9 cellular contexts compared by ENCODE assay signal in genomic region chr5:151740336-151740942, GRCh38. TPM values are rescaled to one million over a fixed set of nuclear protein-coding genes. Genes with fewer than 3 reads are reported as not detected.
A peak's percentile ranks its signal among the peaks of the same experiment; 100 is the strongest.
DNase-seq lines count a peak whose midpoint lies in the region; ATAC-seq and TF ChIP-seq lines count a peak whose summit lies in the region.
"Had no signal": no experiment of that assay in that cellular context is flagged by ENCODE, and none has a peak within 500 bp of the region (broad histone marks: within the 10 kb centered on the region; RNA-seq: fewer than 3 reads in every experiment).

No MANE protein-coding gene starts in this region.

- ATAC-seq in HG02870 (IDR thresholded peaks at IDR 0.05; ENCODE audit: unreplicated experiment) (peak; percentile 47), mucosa of descending colon (peak; percentile 77)
- ATAC-seq in activated CD8-positive, alpha-beta T cell treated with anti-CD3 and anti-CD28 coated beads, Interleukin-2, amount 10 ng/mL, durations not matched to agents 7 days and 5 days, result peak; percentile 75

- H3K27ac ChIP-seq in ACC112 (ENCODE audit: low read depth, low read length), result peak overlapping the region; percentile 91
- H3K27ac ChIP-seq in stomach, result peak overlapping the region in 4 of 5 donors; percentile 59 to 80 (median 72)

- H3K36me3 Mint-ChIP-seq in activated CD8-positive, alpha-beta T cell treated with anti-CD3 and anti-CD28 coated beads, Interleukin-2, amount 10 ng/mL, durations not matched to agents 7 days and 5 days (ENCODE audit: low read depth), result peaks cover 32% of the 10 kb centered on the region

- no peaks in the 10 kb centered on the region for H3K27me3 ChIP-seq in ACC112 (ENCODE audit: insufficient read depth, low read length)
- no peaks in the 10 kb centered on the region for H3K27me3 ChIP-seq in stomach

- POLR2A ChIA-PET in activated CD8-positive, alpha-beta T cell treated with anti-CD3 and anti-CD28 coated beads, Interleukin-2, amount 10 ng/mL, durations not matched to agents 7 days and 5 days (lab: Charles Lee), result interaction anchor here (1.3 to 1.5 kb wide), 2 partner anchors 30 to 82 kb away, joined by 3 to 6 read pairs; no protein-coding TSS in a partner anchor

- in situ Hi-C loops in GM13976 (cut with MboI; ENCODE audit: low sequenced_read_pairs, unreplicated experiment), result loop anchor here (5.0 kb wide), 1 partner anchor 78 kb away; no protein-coding TSS in a partner anchor

- no peak overlapping the region for H2AFZ ChIP-seq in ACC112 (ENCODE audit: low read length, unreplicated experiment)

- intact Hi-C loops in mucosa of descending colon (cut with DNase I, micrococcal nuclease), result loop anchor here (5.0 kb wide), 2 partner anchors 78 to 83 kb away; no protein-coding TSS in a partner anchor
- intact Hi-C loops in stomach (cut with DNase I; ENCODE audit: low total_unique reads), result loop anchor here (5.0 to 10.0 kb wide), 2 partner anchors 83 to 296 kb away; partner anchors contain the start of gene SLC36A1

- H3K4me1 Mint-ChIP-seq in activated CD8-positive, alpha-beta T cell treated with anti-CD3 and anti-CD28 coated beads, Interleukin-2, amount 10 ng/mL, durations not matched to agents 7 days and 5 days (ENCODE audit: low read depth), result peaks cover 18% of the 10 kb centered on the region

- H3K79me2 ChIP-seq in ACC112 (ENCODE audit: control insufficient read depth, insufficient read depth, low read length, unreplicated experiment), result peaks cover 3% of the 10 kb centered on the region

- whole genome bisulfite sequencing in stomach, 5 donors, result 14 to 27% (median 20%) methylated on average over 11 of the region's 11 CpGs

- H3K36me3 ChIP-seq in ACC112 (ENCODE audit: insufficient read depth, low read length) (no peaks in the 10 kb centered on the region), mucosa of descending colon (ENCODE audit: low read depth) (no peaks in the 10 kb centered on the region), stomach (peaks cover 5 to 43% (median 33%) of the 10 kb centered on the region in 4 donors)

- H3K27me3 Mint-ChIP-seq in activated CD8-positive, alpha-beta T cell treated with anti-CD3 and anti-CD28 coated beads, Interleukin-2, amount 10 ng/mL, durations not matched to agents 7 days and 5 days (ENCODE audit: low read depth), result no peaks in the 10 kb centered on the region
- H3K27me3 Mint-ChIP-seq: stimulated activated naive CD8-positive, alpha-beta T cell treated with anti-CD3 and anti-CD28 coated beads, Interleukin-15, Interleukin-2, amounts not matched to agents 100 ng/mL and 50 ng/mL, for 24 hours had no signal

- H3K9me3 Mint-ChIP-seq in activated CD8-positive, alpha-beta T cell treated with anti-CD3 and anti-CD28 coated beads, Interleukin-2, amount 10 ng/mL, durations not matched to agents 7 days and 5 days (ENCODE audit: insufficient read depth), result no peaks in the 10 kb centered on the region
- H3K9me3 Mint-ChIP-seq: stimulated activated naive CD8-positive, alpha-beta T cell treated with anti-CD3 and anti-CD28 coated beads, Interleukin-15, Interleukin-2, amounts not matched to agents 100 ng/mL and 50 ng/mL, for 24 hours had no signal

- TF ChIP-seq CTCF in GM13976 (IDR thresholded peaks at IDR 0.05; ENCODE audit: borderline replicate concordance, control extremely low read depth, extremely low read depth, insufficient read depth, missing control alignments), result peak; percentile 64
- peak; percentile 74 for TF ChIP-seq CTCF in mucosa of descending colon (IDR thresholded peaks at IDR 0.05)
- peak in 5 of 7 experiments; percentile 62 to 88 (median 81) for TF ChIP-seq CTCF in stomach (IDR thresholded peaks at IDR 0.05)

- H3K9me3 ChIP-seq in mucosa of descending colon (no peaks in the 10 kb centered on the region), stomach (no peaks in the 10 kb centered on the region)

- no peak overlapping the region for H3K27ac Mint-ChIP-seq in activated CD8-positive, alpha-beta T cell treated with anti-CD3 and anti-CD28 coated beads, Interleukin-2, amount 10 ng/mL, durations not matched to agents 7 days and 5 days
- H3K27ac Mint-ChIP-seq: stimulated activated naive CD8-positive, alpha-beta T cell treated with anti-CD3 and anti-CD28 coated beads, Interleukin-15, Interleukin-2, amounts not matched to agents 100 ng/mL and 50 ng/mL, for 24 hours had no signal

- no peak for TF ChIP-seq EP300 in stomach (IDR thresholded peaks at IDR 0.05)

- H3K4me3 ChIP-seq in ACC112 (ENCODE audit: low read depth, low read length) (peak overlapping the region; percentile 36), mucosa of descending colon (no peak overlapping the region), stomach (no peak overlapping the region)

- H3K4me1 ChIP-seq in ACC112 (ENCODE audit: control insufficient read depth, insufficient read depth, low read length, unreplicated experiment), result peaks cover 70% of the 10 kb centered on the region
- H3K4me1 ChIP-seq in mucosa of descending colon (ENCODE audit: low read depth), result no peaks in the 10 kb centered on the region
- peaks cover 10 to 26% (median 18%) of the 10 kb centered on the region in 4 donors for H3K4me1 ChIP-seq in stomach

- TF ChIP-seq POLR2A in stomach (IDR thresholded peaks at IDR 0.05), result no peak

- CTCF ChIA-PET in activated CD8-positive, alpha-beta T cell treated with anti-CD3 and anti-CD28 coated beads, Interleukin-2, amount 10 ng/mL, durations not matched to agents 7 days and 5 days (lab: Charles Lee), result interaction anchor here (0.8 to 10.4 kb wide), 20 partner anchors 8 to 91 kb away, joined by 3 to 127 read pairs (median 4); partner anchors contain the start of genes G3BP1 and SPARC

- no peak overlapping the region for H3K4me3 Mint-ChIP-seq in activated CD8-positive, alpha-beta T cell treated with anti-CD3 and anti-CD28 coated beads, Interleukin-2, amount 10 ng/mL, durations not matched to agents 7 days and 5 days
- H3K4me3 Mint-ChIP-seq: stimulated activated naive CD8-positive, alpha-beta T cell treated with anti-CD3 and anti-CD28 coated beads, Interleukin-15, Interleukin-2, amounts not matched to agents 100 ng/mL and 50 ng/mL, for 24 hours had no signal

- DNase-seq in GM13976 (ENCODE audit: low spot score) (peak; percentile 67), NCI-H2196 treated with DMSO at 0.1 percent for 48 hours (lab: John Stamatoyannopoulos, UW; ENCODE audit: unreplicated experiment) (peak; percentile 17), epidermal melanocyte (ENCODE audit: insufficient read length, low spot score) (peak; percentile 72), mucosa of descending colon (peak in 2 of 3 donors; percentile 54 to 63), stomach (peak; percentile 29)
- DNase-seq in activated CD8-positive, alpha-beta T cell treated with anti-CD3 and anti-CD28 coated beads, Interleukin-2, amount 10 ng/mL, durations not matched to agents 7 days and 5 days, result peak; percentile 66

RNA-seq across cellular contexts. Expression of gene ATOX1, which starts 18.0 kb away (rescaled TPM):
- total RNA-seq in activated CD8-positive, alpha-beta T cell treated with anti-CD3 and anti-CD28 coated beads, Interleukin-2, amount 10 ng/mL, durations not matched to agents 7 days and 5 days, result 10 to 100 TPM; 45.2 to 46.6 TPM
- total RNA-seq in mucosa of descending colon (10 to 100 TPM; 52.5 to 54.8 (median 53.6) TPM), stomach (10 to 100 TPM in 4 of 5 donors, not detected in 1; 24.6 to 80.6 (median 60.4) TPM)
- polyA plus RNA-seq in stomach, result 100 to 1,000 TPM; 111 to 177 (median 165) TPM

RNA-seq across cellular contexts. Expression of gene G3BP1, which starts 31.3 kb away (rescaled TPM):
- total RNA-seq in activated CD8-positive, alpha-beta T cell treated with anti-CD3 and anti-CD28 coated beads, Interleukin-2, amount 10 ng/mL, durations not matched to agents 7 days and 5 days, result 100 to 1,000 TPM; 193 to 213 TPM
- total RNA-seq in mucosa of descending colon, result 100 to 1,000 TPM; 121 to 132 (median 127) TPM
- total RNA-seq in stomach, result 100 to 1,000 TPM in 1 of 5 donors, 10 to 100 TPM in 4; 47.3 to 138 (median 68.7) TPM
- 10 to 100 TPM; 15.1 to 20.4 (median 18.6) TPM for polyA plus RNA-seq in stomach

RNA-seq across cellular contexts. Expression of gene SPARC, which starts 53.7 kb away (rescaled TPM):
- total RNA-seq in activated CD8-positive, alpha-beta T cell treated with anti-CD3 and anti-CD28 coated beads, Interleukin-2, amount 10 ng/mL, durations not matched to agents 7 days and 5 days, result not detected
- total RNA-seq in mucosa of descending colon, result 100 to 1,000 TPM in 2 of 3 donors, 10 to 100 TPM in 1; 78.0 to 410 (median 227) TPM
- 1,000 to 10,000 TPM in 1 of 5 donors, 100 to 1,000 TPM in 3, 10 to 100 TPM in 1; 36.2 to 1,348 (median 170) TPM for total RNA-seq in stomach
- polyA plus RNA-seq in stomach, result 10 to 100 TPM; 80.9 to 87.7 (median 86.7) TPM

Comparison
In these comparisons a context has a peak if more than half of its experiments do, and no peak if none do; other contexts are left out.
1. DNase-seq: peak in every context shown above with its lines; median percentile 72 in epidermal melanocyte; 67 in GM13976; 66 in activated CD8-positive, alpha-beta T cell treated with anti-CD3 and anti-CD28 coated beads, Interleukin-2, amount 10 ng/mL, durations not matched to agents 7 days and 5 days; 58 in mucosa of descending colon; 29 in stomach; 17 in NCI-H2196 treated with DMSO at 0.1 percent for 48 hours.
2. RNA of gene SPARC, which starts 53.7 kb away (total RNA-seq): 78.0 to 410 TPM in mucosa of descending colon and 36.2 to 1,348 TPM in stomach; not detected in activated CD8-positive, alpha-beta T cell treated with anti-CD3 and anti-CD28 coated beads, Interleukin-2, amount 10 ng/mL, durations not matched to agents 7 days and 5 days; every median in the first group is over 10 times any median in the second.
3. Peak in every context shown above with its lines, with median percentiles within 50 percentile points of each other: CTCF ChIP-seq and ATAC-seq.